In genomic region chr6:137968468-137968804, GRCh38 we compare ENCODE assay signal across 1 cellular context.
TF ChIP-seq lines count a peak whose summit lies in the region.

No MANE protein-coding gene starts in this region.

TF ChIP-seq in HepG2, 621 proteins besides CTCF, POLR2A, EP300 and RAD21 (continued from another document):
- TF ChIP-seq, protein P1, sequence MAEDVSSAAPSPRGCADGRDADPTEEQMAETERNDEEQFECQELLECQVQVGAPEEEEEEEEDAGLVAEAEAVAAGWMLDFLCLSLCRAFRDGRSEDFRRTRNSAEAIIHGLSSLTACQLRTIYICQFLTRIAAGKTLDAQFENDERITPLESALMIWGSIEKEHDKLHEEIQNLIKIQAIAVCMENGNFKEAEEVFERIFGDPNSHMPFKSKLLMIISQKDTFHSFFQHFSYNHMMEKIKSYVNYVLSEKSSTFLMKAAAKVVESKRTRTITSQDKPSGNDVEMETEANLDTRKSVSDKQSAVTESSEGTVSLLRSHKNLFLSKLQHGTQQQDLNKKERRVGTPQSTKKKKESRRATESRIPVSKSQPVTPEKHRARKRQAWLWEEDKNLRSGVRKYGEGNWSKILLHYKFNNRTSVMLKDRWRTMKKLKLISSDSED (CRISPR knock-in tag; IDR thresholded peaks at IDR 0.05): no peak
- TF ChIP-seq MTA3 (CRISPR knock-in tag; IDR thresholded peaks at IDR 0.05): no peak
- TF ChIP-seq ZNF431 (CRISPR knock-in tag; IDR thresholded peaks at IDR 0.05; ENCODE audit: borderline replicate concordance, low read depth): no peak
- no peak for TF ChIP-seq ZNF557 (CRISPR knock-in tag; IDR thresholded peaks at IDR 0.05)
- no peak for TF ChIP-seq ZNF713 (CRISPR knock-in tag; IDR thresholded peaks at IDR 0.05)
